In genomic region chr1:53851571-53852282, GRCh38 we compare ENCODE assay signal across 27 cellular contexts. TPM values are rescaled to one million over a fixed set of nuclear protein-coding genes. Genes with fewer than 3 reads are reported as not detected.
A peak's percentile ranks its signal among the peaks of the same experiment; 100 is the strongest.
DNase-seq lines count a peak whose midpoint lies in the region; ATAC-seq, FAIRE-seq and TF ChIP-seq lines count a peak whose summit lies in the region.
"Had no signal": no experiment of that assay in that cellular context is flagged by ENCODE, and none has a peak within 500 bp of the region (broad histone marks: within the 10 kb centered on the region; RNA-seq: fewer than 3 reads in every experiment).

No MANE protein-coding gene starts in this region.

- POLR2A ChIA-PET in Panc1 (lab: Charles Lee) = no interaction called here

- no peak for ATAC-seq in Panc1
- ATAC-seq in HG03196 (IDR thresholded peaks at IDR 0.05; ENCODE audit: unreplicated experiment) = no peak
- ATAC-seq: A549, HCT116 had no signal

- TSS peak; percentile 48 for BruUV-seq in Panc1 (replicated peaks; lab: Mats Ljungman, UMichigan)

- no peak for TF ChIP-seq CTCF in Panc1 (IDR thresholded peaks at IDR 0.05)
- TF ChIP-seq CTCF in brain microvascular endothelial cell (IDR thresholded peaks at IDR 0.05; ENCODE audit: low read depth, low read length, missing control alignments) = no peak

- H3K27ac ChIP-seq in Panc1 (ENCODE audit: low read length) (no peak overlapping the region), brain microvascular endothelial cell (no peak overlapping the region)
- H3K27ac ChIP-seq: A549; BLaER1 treated with 17β-estradiol and CSF1 and Interleukin-3, amounts not matched to agents 10 nM and 100 nM; Peyer's patch; SK-N-MC had no signal

- H3K36me3 ChIP-seq in Panc1 (ENCODE audit: control insufficient read depth, insufficient read depth, low read length) (no peaks in the 10 kb centered on the region), brain microvascular endothelial cell (replicated peaks) (peaks cover 3% of the 10 kb centered on the region)

- H3K4me1 ChIP-seq in Panc1 (ENCODE audit: control insufficient read depth, insufficient read depth, low read length) = no peaks in the 10 kb centered on the region
- H3K4me1 ChIP-seq: A549, Peyer's patch had no signal

- CTCF ChIA-PET in Panc1 (lab: Charles Lee) = interaction anchor here (1.1 kb wide), 1 partner anchor 9 kb away, joined by 4 read pairs; no protein-coding TSS in a partner anchor

- in situ Hi-C loops in Panc1 (cut with HindIII; ENCODE audit: low pct_unique_long_range_greater_than_20kb, low sequenced_read_pairs) = no loop called here
- in situ Hi-C loops in brain microvascular endothelial cell (cut with HindIII; ENCODE audit: low pct_ligation_motif_present, low sequenced_read_pairs) = no loop called here

- DNase-seq in HTR-8/SVneo (ENCODE audit: insufficient read length, low spot score) (no peak), NCI-H1694 (lab: John Stamatoyannopoulos, UW) (peak; percentile 93), Panc1 (ENCODE audit: low read depth, low spot score) (no peak), myocyte (ENCODE audit: low read depth) (peak; percentile 53), mesenteric fat pad (ENCODE audit: low spot score) (no peak), brain microvascular endothelial cell (no peak), NCI-H1436 (lab: John Stamatoyannopoulos, UW) (no peak)
- DNase-seq: AML-193; CD4-positive, alpha-beta memory T cell; COR-L47; KG1; MM.1S; NCI-H187; NCI-H2081 treated with DMSO at 0.1 percent for 48 hours; NCI-H69; Peyer's patch; SHP77 treated with DMSO at 0.1 percent for 48 hours had no signal

- H3K4me3 ChIP-seq in Panc1 (ENCODE audit: low read depth in 2 of 2, low read length in 2 of 2) = no peak overlapping the region
- no peak overlapping the region for H3K4me3 ChIP-seq in brain microvascular endothelial cell (ENCODE audit: low read depth, low read length)
- H3K4me3 ChIP-seq: A549; BLaER1 treated with 17β-estradiol and CSF1 and Interleukin-3, amounts not matched to agents 10 nM and 100 nM; Peyer's patch; SK-N-MC had no signal

- intact Hi-C loops in Panc1 (cut with micrococcal nuclease; ENCODE audit: unreplicated experiment) = no loop called here

- H3K9me3 ChIP-seq in Panc1 (ENCODE audit: control insufficient read depth, insufficient read depth, low read depth, low read length) = no peaks in the 10 kb centered on the region
- H3K9me3 ChIP-seq: A549, Peyer's patch had no signal

- peak; percentile 31 for FAIRE-seq in HTR-8/SVneo (lab: Jason Lieb, UNC)
- FAIRE-seq: A549, GM12892 had no signal

- peaks cover 2% of the 10 kb centered on the region; the same call in 1 of the 2 replicates for H3K27me3 ChIP-seq in Panc1 (ENCODE audit: control insufficient read depth, insufficient read depth, low read length)
- no peaks in the 10 kb centered on the region for H3K27me3 ChIP-seq in brain microvascular endothelial cell (replicated peaks)
- H3K27me3 ChIP-seq: BLaER1 treated with 17β-estradiol and CSF1 and Interleukin-3, amounts not matched to agents 10 nM and 100 nM; Peyer's patch had no signal

RNA-seq across cellular contexts. Expression of gene NDC1, which starts 13.6 kb away (rescaled TPM):
- total RNA-seq in Panc1 (2021; ENCODE audit: unreplicated experiment) (44.4 TPM), myocyte (14.0 and 15.4 TPM in 2 replicates), mesenteric fat pad (7.9 TPM)
- 23.0 TPM for polyA plus RNA-seq in Panc1 (2012; ENCODE audit: insufficient read length)
- 5.5 TPM for polyA plus RNA-seq in myocyte (2012)

RNA-seq across cellular contexts. Expression of gene YIPF1, which starts 37.9 kb away (rescaled TPM):
- total RNA-seq in Panc1 (2021; ENCODE audit: unreplicated experiment) = 21.4 TPM
- polyA plus RNA-seq in Panc1 (2012; ENCODE audit: insufficient read length) = 17.2 TPM
- 22.2 and 22.5 TPM in 2 replicates for total RNA-seq in myocyte
- 31.0 TPM for polyA plus RNA-seq in myocyte (2012)
- 22.3 TPM for total RNA-seq in mesenteric fat pad

RNA-seq across cellular contexts. Expression of gene DIO1, which starts 42.3 kb away (rescaled TPM):
- total RNA-seq in Panc1 (2021; ENCODE audit: unreplicated experiment) (0.28 TPM), myocyte (not detected in 2 replicates), mesenteric fat pad (not detected)
- polyA plus RNA-seq in Panc1 (2012; ENCODE audit: insufficient read length) = not detected
- polyA plus RNA-seq in myocyte (2012) = 0.14 TPM
- total RNA-seq: CD4-positive, alpha-beta memory T cell; H4; HT-29; OCI-LY7; Peyer's patch; T-helper 1 cell treated with Interleukin-12 subunit alpha and Interleukin-12 subunit beta and Interleukin-4 antibody, amounts not matched to agents 30 ng/mL and 1 ng/mL, for 36 hours had no signal
- polyA plus RNA-seq: CD4-positive, alpha-beta memory T cell had no signal

Comparison
In these comparisons a context has a peak if more than half of its experiments do, and no peak if none do; other contexts are left out.
1. DNase-seq: peak in NCI-H1694 (single experiment) and myocyte (single experiment); none in HTR-8/SVneo (single experiment), Panc1 (single experiment), mesenteric fat pad (single experiment), brain microvascular endothelial cell (single experiment) and NCI-H1436 (single experiment).